ENCODE assay signal across 1 cellular context in the genomic region with DNA sequence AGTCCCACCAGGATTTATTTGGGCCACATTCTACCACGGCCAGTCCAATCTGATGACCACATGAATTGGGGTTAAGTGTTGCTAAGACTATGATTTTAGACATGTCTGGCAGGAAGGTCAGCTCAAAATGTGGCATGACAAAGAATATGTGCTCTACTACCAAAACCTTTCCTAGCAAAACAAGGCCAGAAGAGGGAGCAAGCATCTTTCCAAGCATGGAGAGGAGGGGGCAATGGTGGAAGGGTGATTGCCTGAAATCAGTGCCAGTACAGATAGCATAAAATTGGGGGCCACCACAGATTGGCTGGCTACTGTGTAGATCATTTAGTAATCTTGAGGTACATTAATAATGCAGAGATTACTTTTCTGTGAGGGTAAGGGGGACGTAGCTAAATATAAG.
TF ChIP-seq lines count a peak whose summit lies in the region.

No MANE protein-coding gene starts in this region.

TF ChIP-seq in SK-N-SH, 30 proteins besides CTCF, POLR2A, EP300 and RAD21 (continued from another document):
- TF ChIP-seq, protein P1, sequence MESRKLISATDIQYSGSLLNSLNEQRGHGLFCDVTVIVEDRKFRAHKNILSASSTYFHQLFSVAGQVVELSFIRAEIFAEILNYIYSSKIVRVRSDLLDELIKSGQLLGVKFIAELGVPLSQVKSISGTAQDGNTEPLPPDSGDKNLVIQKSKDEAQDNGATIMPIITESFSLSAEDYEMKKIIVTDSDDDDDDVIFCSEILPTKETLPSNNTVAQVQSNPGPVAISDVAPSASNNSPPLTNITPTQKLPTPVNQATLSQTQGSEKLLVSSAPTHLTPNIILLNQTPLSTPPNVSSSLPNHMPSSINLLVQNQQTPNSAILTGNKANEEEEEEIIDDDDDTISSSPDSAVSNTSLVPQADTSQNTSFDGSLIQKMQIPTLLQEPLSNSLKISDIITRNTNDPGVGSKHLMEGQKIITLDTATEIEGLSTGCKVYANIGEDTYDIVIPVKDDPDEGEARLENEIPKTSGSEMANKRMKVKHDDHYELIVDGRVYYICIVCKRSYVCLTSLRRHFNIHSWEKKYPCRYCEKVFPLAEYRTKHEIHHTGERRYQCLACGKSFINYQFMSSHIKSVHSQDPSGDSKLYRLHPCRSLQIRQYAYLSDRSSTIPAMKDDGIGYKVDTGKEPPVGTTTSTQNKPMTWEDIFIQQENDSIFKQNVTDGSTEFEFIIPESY (IDR thresholded peaks at IDR 0.05; ENCODE audit: borderline replicate concordance, low read depth), result no peak
